Comparison of ENCODE assay signal across 14 cellular contexts in the genomic region with DNA sequence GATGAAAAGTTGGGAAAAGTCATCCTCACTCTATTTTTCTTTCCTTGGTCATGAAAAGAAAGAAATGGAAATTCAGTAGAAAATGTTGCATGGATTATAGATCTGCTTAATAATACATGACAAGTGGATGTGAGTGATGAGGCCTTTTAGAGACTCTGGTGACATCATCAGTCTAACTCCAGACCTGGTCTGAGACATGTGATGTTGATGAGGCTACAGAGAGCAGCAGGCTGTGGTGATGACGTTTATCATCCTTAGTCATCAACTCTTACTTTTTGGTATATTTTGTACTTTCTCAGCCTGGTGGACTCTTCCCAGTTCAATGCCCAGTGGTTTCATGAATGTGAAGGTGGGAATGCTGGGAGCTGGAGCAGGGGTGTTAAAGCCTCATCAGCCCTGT.
DNase-seq lines count a peak whose midpoint lies in the region; ATAC-seq and TF ChIP-seq lines count a peak whose summit lies in the region.
"Had no signal": no experiment of that assay in that cellular context is flagged by ENCODE, and none has a peak within 500 bp of the region (broad histone marks: within the 10 kb centered on the region; RNA-seq: fewer than 3 reads in every experiment).

No MANE protein-coding gene starts in this region.

- H3K27me3 ChIP-seq in SK-N-SH (ENCODE audit: insufficient read depth) (no peaks in the 10 kb centered on the region), adrenal gland (no peaks in the 10 kb centered on the region), transverse colon (no peaks in the 10 kb centered on the region)

- intact Hi-C loops in activated CD8-positive, alpha-beta T cell treated with anti-CD3 and anti-CD28 coated beads for 36 hours (cut with micrococcal nuclease): no loop called here
- intact Hi-C loops in adrenal gland (cut with DNase I): no loop called here
- intact Hi-C loops in transverse colon (cut with DNase I; ENCODE audit: low total_unique reads): no loop called here

- ATAC-seq in activated CD8-positive, alpha-beta T cell treated with anti-CD3 and anti-CD28 coated beads for 36 hours: peak; percentile 42
- ATAC-seq in activated CD8-positive, alpha-beta T cell treated with anti-CD3 and anti-CD28 coated beads, Interleukin-2, amount 10 ng/mL, durations not matched to agents 7 days and 5 days: no peak

- no peak overlapping the region for H3K9ac ChIP-seq in SK-N-SH

- H3K36me3 Mint-ChIP-seq in activated CD8-positive, alpha-beta T cell treated with anti-CD3 and anti-CD28 coated beads for 36 hours (ENCODE audit: low read depth): peaks cover 6% of the 10 kb centered on the region
- no peaks in the 10 kb centered on the region for H3K36me3 Mint-ChIP-seq in activated CD8-positive, alpha-beta T cell treated with anti-CD3 and anti-CD28 coated beads, Interleukin-2, amount 10 ng/mL, durations not matched to agents 7 days and 5 days (ENCODE audit: low read depth)
- peaks cover 11% of the 10 kb centered on the region for H3K36me3 Mint-ChIP-seq in type B pancreatic cell

- TF ChIP-seq EP300 in SK-N-SH (IDR thresholded peaks at IDR 0.05; ENCODE audit: borderline replicate concordance in 1 of 2, low read depth in 1 of 2, low read length in 1 of 2) (peak in 1 of 2 experiments; percentile 45; a peak in 2 of 4 replicates), transverse colon (IDR thresholded peaks at IDR 0.05; ENCODE audit: low read depth) (no peak)

- no peak overlapping the region for H2AFZ ChIP-seq in SK-N-SH (ENCODE audit: low read depth)

- H3K27ac ChIP-seq in SK-N-SH (ENCODE audit: low read depth in 2 of 2, low read length in 1 of 2) (peak overlapping the region in 1 of 2 experiments; percentile 66; a peak in 2 of 4 replicates), adrenal gland (no peak overlapping the region), transverse colon (no peak overlapping the region)

- POLR2A ChIA-PET in activated CD8-positive, alpha-beta T cell treated with anti-CD3 and anti-CD28 coated beads for 36 hours (lab: Charles Lee): no interaction called here
- POLR2A ChIA-PET in activated CD8-positive, alpha-beta T cell treated with anti-CD3 and anti-CD28 coated beads, Interleukin-2, amount 10 ng/mL, durations not matched to agents 7 days and 5 days (lab: Charles Lee): no interaction called here
- POLR2A ChIA-PET in SK-N-SH (lab: Yijun Ruan, JAX): no interaction called here

- no peak overlapping the region for H3K4me3 Mint-ChIP-seq in activated CD8-positive, alpha-beta T cell treated with anti-CD3 and anti-CD28 coated beads for 36 hours
- H3K4me3 Mint-ChIP-seq in activated CD8-positive, alpha-beta T cell treated with anti-CD3 and anti-CD28 coated beads, Interleukin-2, amount 10 ng/mL, durations not matched to agents 7 days and 5 days: no peak overlapping the region
- no peak overlapping the region for H3K4me3 Mint-ChIP-seq in type B pancreatic cell
- H3K4me3 Mint-ChIP-seq: activated CD4-positive, alpha-beta memory T cell treated with anti-CD3 and anti-CD28 coated beads for 36 hours; IgD-negative memory B cell; memory B cell had no signal

- no peaks in the 10 kb centered on the region for H3K79me2 ChIP-seq in SK-N-SH (ENCODE audit: insufficient read depth)

- in situ Hi-C loops in transverse colon (cut with MboI; ENCODE audit: low pct_ligation_motif_present in 1 of 4, low pct_unique_long_range_greater_than_20kb in 1 of 4, low sequenced_read_pairs in 3 of 4): loop anchor here in 2 of 4 donors (25.0 kb wide), 3 partner anchors 164 to 414 kb away; no protein-coding TSS in a partner anchor

- no peaks in the 10 kb centered on the region for H3K4me1 Mint-ChIP-seq in activated CD8-positive, alpha-beta T cell treated with anti-CD3 and anti-CD28 coated beads for 36 hours (ENCODE audit: low read depth)
- H3K4me1 Mint-ChIP-seq in activated CD8-positive, alpha-beta T cell treated with anti-CD3 and anti-CD28 coated beads, Interleukin-2, amount 10 ng/mL, durations not matched to agents 7 days and 5 days (ENCODE audit: low read depth): no peaks in the 10 kb centered on the region
- H3K4me1 Mint-ChIP-seq in type B pancreatic cell (ENCODE audit: unreplicated experiment): peaks cover 21% of the 10 kb centered on the region

- TF ChIP-seq RAD21 in SK-N-SH (IDR thresholded peaks at IDR 0.05; ENCODE audit: low read length): no peak

- WGBS in SK-N-SH (ENCODE audit: low lambda C conversion rate): 10% methylated on average over 1 of the region's 1 CpG
- WGBS in adrenal gland, 4 donors: 46 to 56% (median 49%) methylated on average over 1 of the region's 1 CpG
- WGBS in transverse colon (ENCODE audit: low coverage in 1 of 2), 2 donors: 50 to 59% methylated on average over 1 of the region's 1 CpG

- no peaks in the 10 kb centered on the region for H4K20me1 ChIP-seq in SK-N-SH (ENCODE audit: insufficient read depth)

- TF ChIP-seq POLR2A in adrenal gland (IDR thresholded peaks at IDR 0.05) (no peak), transverse colon (IDR thresholded peaks at IDR 0.05) (no peak)

- H3K4me1 ChIP-seq in SK-N-SH (ENCODE audit: control insufficient read depth in 1 of 2, insufficient read depth in 2 of 2, low read depth in 1 of 2, low read length in 1 of 2): peaks cover 0 to 18% of the 10 kb centered on the region in 2 experiments; a peak in 2 of 4 replicates
- H3K4me1 ChIP-seq in adrenal gland (replicated peaks in 1 of 2): no peaks in the 10 kb centered on the region
- H3K4me1 ChIP-seq in transverse colon: peaks cover 0 to 41% (median 8%) of the 10 kb centered on the region in 4 donors

- TF ChIP-seq CTCF in activated CD8-positive, alpha-beta T cell treated with anti-CD3 and anti-CD28 coated beads for 36 hours (IDR thresholded peaks at IDR 0.05): no peak
- TF ChIP-seq CTCF in SK-N-SH (IDR thresholded peaks at IDR 0.05) (no peak), fibroblast of pulmonary artery (IDR thresholded peaks at IDR 0.05; ENCODE audit: low read length, missing control alignments) (no peak), type B pancreatic cell (conservative IDR thresholded peaks at IDR 0.05) (no peak), adrenal gland (IDR thresholded peaks at IDR 0.05) (no peak), transverse colon (IDR thresholded peaks at IDR 0.05) (no peak)

- no peak for DNase-seq in activated CD8-positive, alpha-beta T cell treated with anti-CD3 and anti-CD28 coated beads for 36 hours
- DNase-seq in activated CD8-positive, alpha-beta T cell treated with anti-CD3 and anti-CD28 coated beads, Interleukin-2, amount 10 ng/mL, durations not matched to agents 7 days and 5 days: no peak
- DNase-seq in SK-N-SH (no peak), fibroblast of pulmonary artery (ENCODE audit: low read depth) (peak; percentile 50), type B pancreatic cell (ENCODE audit: extremely low spot score, unreplicated experiment) (no peak), adrenal gland (no peak), transverse colon (no peak), NCI-H2196 treated with DMSO at 0.1 percent for 48 hours (lab: John Stamatoyannopoulos, UW; ENCODE audit: unreplicated experiment) (no peak)
- DNase-seq: activated CD4-positive, alpha-beta memory T cell treated with anti-CD3 and anti-CD28 coated beads for 36 hours; activated gamma-delta T cell treated with Interleukin-2 at 50 U/mL for 16 hours; central memory CD4-positive, alpha-beta T cell; NCI-H510A had no signal

- no peak overlapping the region for H3K27ac Mint-ChIP-seq in activated CD8-positive, alpha-beta T cell treated with anti-CD3 and anti-CD28 coated beads for 36 hours
- no peak overlapping the region for H3K27ac Mint-ChIP-seq in activated CD8-positive, alpha-beta T cell treated with anti-CD3 and anti-CD28 coated beads, Interleukin-2, amount 10 ng/mL, durations not matched to agents 7 days and 5 days
- H3K27ac Mint-ChIP-seq in type B pancreatic cell: peak overlapping the region; percentile 77
- H3K27ac Mint-ChIP-seq: activated CD4-positive, alpha-beta memory T cell treated with anti-CD3 and anti-CD28 coated beads for 36 hours; IgD-negative memory B cell; memory B cell had no signal

- H3K27me3 Mint-ChIP-seq in activated CD8-positive, alpha-beta T cell treated with anti-CD3 and anti-CD28 coated beads for 36 hours: no peaks in the 10 kb centered on the region
- H3K27me3 Mint-ChIP-seq in activated CD8-positive, alpha-beta T cell treated with anti-CD3 and anti-CD28 coated beads, Interleukin-2, amount 10 ng/mL, durations not matched to agents 7 days and 5 days (ENCODE audit: low read depth): peaks cover 2% of the 10 kb centered on the region
- no peaks in the 10 kb centered on the region for H3K27me3 Mint-ChIP-seq in type B pancreatic cell
- H3K27me3 Mint-ChIP-seq: activated CD4-positive, alpha-beta memory T cell treated with anti-CD3 and anti-CD28 coated beads for 36 hours; IgD-negative memory B cell; memory B cell had no signal

- peaks cover 8% of the 10 kb centered on the region for H3K9me3 Mint-ChIP-seq in activated CD8-positive, alpha-beta T cell treated with anti-CD3 and anti-CD28 coated beads for 36 hours
- H3K9me3 Mint-ChIP-seq in activated CD8-positive, alpha-beta T cell treated with anti-CD3 and anti-CD28 coated beads, Interleukin-2, amount 10 ng/mL, durations not matched to agents 7 days and 5 days (ENCODE audit: insufficient read depth): peaks cover 7% of the 10 kb centered on the region
- H3K9me3 Mint-ChIP-seq in type B pancreatic cell: peaks cover 4% of the 10 kb centered on the region

- H3K36me3 ChIP-seq in SK-N-SH (replicated peaks in 1 of 2; ENCODE audit: control insufficient read depth in 1 of 2, insufficient read depth in 2 of 2, low read length in 1 of 2) (peaks cover 0 to 4% of the 10 kb centered on the region in 2 experiments), adrenal gland (replicated peaks in 1 of 2) (no peaks in the 10 kb centered on the region), transverse colon (no peaks in the 10 kb centered on the region)

- no peaks in the 10 kb centered on the region for H3K9me3 ChIP-seq in SK-N-SH
- no peaks in the 10 kb centered on the region for H3K9me3 ChIP-seq in adrenal gland (replicated peaks in 1 of 3)
- no peaks in the 10 kb centered on the region for H3K9me3 ChIP-seq in transverse colon

- H3K4me2 ChIP-seq in SK-N-SH: no peak overlapping the region

- CTCF ChIA-PET in activated CD8-positive, alpha-beta T cell treated with anti-CD3 and anti-CD28 coated beads for 36 hours (lab: Charles Lee): no interaction called here
- CTCF ChIA-PET in activated CD8-positive, alpha-beta T cell treated with anti-CD3 and anti-CD28 coated beads, Interleukin-2, amount 10 ng/mL, durations not matched to agents 7 days and 5 days (lab: Charles Lee): interaction anchor here (0.7 kb wide), 1 partner anchor 15 kb away, joined by 3 read pairs; no protein-coding TSS in a partner anchor
- CTCF ChIA-PET in SK-N-SH (lab: Yijun Ruan, JAX): interaction anchor here (1.0 to 1.5 kb wide), 3 partner anchors 47 to 289 kb away, joined by 3 to 4 read pairs (median 3); no protein-coding TSS in a partner anchor

- H3K9me2 ChIP-seq in SK-N-SH: no peaks in the 10 kb centered on the region

- H3K4me3 ChIP-seq in SK-N-SH (ENCODE audit: low read depth in 2 of 2, low read length in 1 of 2) (no peak overlapping the region), fibroblast of pulmonary artery (replicated peaks; ENCODE audit: low read depth, low read length) (no peak overlapping the region), adrenal gland (no peak overlapping the region), transverse colon (no peak overlapping the region)

- H3F3A ChIP-seq in SK-N-SH (replicated peaks; ENCODE audit: insufficient read depth): peaks cover 16% of the 10 kb centered on the region

TF ChIP-seq in SK-N-SH, 30 proteins besides CTCF, POLR2A, EP300 and RAD21 (continues in another document):
- TF ChIP-seq JUND (IDR thresholded peaks at IDR 0.05): peak; percentile 45
